Comparison of ENCODE assay signal across 1 cellular context in genomic region chr16:19127205-19127604, GRCh38.
TF ChIP-seq lines count a peak whose summit lies in the region.

No MANE protein-coding gene starts in this region.

TF ChIP-seq in IMR-90, 13 proteins besides CTCF, POLR2A, EP300 and RAD21 (continued from another document):
- no peak for TF ChIP-seq BHLHE40 (IDR thresholded peaks at IDR 0.05; ENCODE audit: low read depth, low read length)
- no peak for TF ChIP-seq MAFK (IDR thresholded peaks at IDR 0.05; ENCODE audit: low read depth, low read length)
- no peak for TF ChIP-seq MXI1 (IDR thresholded peaks at IDR 0.05; ENCODE audit: borderline replicate concordance, low read depth, low read length)
- no peak for TF ChIP-seq RCOR1 (IDR thresholded peaks at IDR 0.05; ENCODE audit: insufficient replicate concordance, low read length)
- TF ChIP-seq NFE2L2 (IDR thresholded peaks at IDR 0.05; ENCODE audit: low read depth, low read length): no peak
